9 cellular contexts compared by ENCODE assay signal in genomic region chr6:57262901-57263694, GRCh38. TPM values are rescaled to one million over a fixed set of nuclear protein-coding genes. Genes with fewer than 3 reads are reported as not detected.
DNase-seq lines count a peak whose midpoint lies in the region; ATAC-seq and TF ChIP-seq lines count a peak whose summit lies in the region.
"Had no signal": no experiment of that assay in that cellular context is flagged by ENCODE, and none has a peak within 500 bp of the region (broad histone marks: within the 10 kb centered on the region; RNA-seq: fewer than 3 reads in every experiment).

No MANE protein-coding gene starts in this region.

- H3K27me3 Mint-ChIP-seq in activated CD8-positive, alpha-beta T cell treated with anti-CD3 and anti-CD28 coated beads for 36 hours, result peaks cover 3% of the 10 kb centered on the region
- peaks cover 8% of the 10 kb centered on the region for H3K27me3 Mint-ChIP-seq in activated CD8-positive, alpha-beta T cell treated with anti-CD3 and anti-CD28 coated beads, Interleukin-2, amount 10 ng/mL, durations not matched to agents 7 days and 5 days (ENCODE audit: low read depth)
- no peaks in the 10 kb centered on the region for H3K27me3 Mint-ChIP-seq in chondrocyte (ENCODE audit: low read depth)

- no peak overlapping the region for H2BK15ac ChIP-seq in mesendoderm (replicated peaks; ENCODE audit: low read depth)

- no peak for DNase-seq in activated CD8-positive, alpha-beta T cell treated with anti-CD3 and anti-CD28 coated beads for 36 hours
- no peak for DNase-seq in activated CD8-positive, alpha-beta T cell treated with anti-CD3 and anti-CD28 coated beads, Interleukin-2, amount 10 ng/mL, durations not matched to agents 7 days and 5 days
- DNase-seq in chondrocyte (ENCODE audit: low spot score) (no peak), mesendoderm (no peak), tibial artery (peak; percentile 51 to 78)

- H3K56ac ChIP-seq in mesendoderm (ENCODE audit: low read length), result no peak overlapping the region

- no peak overlapping the region for H3K9ac ChIP-seq in mesendoderm (ENCODE audit: low read length)

- POLR2A ChIA-PET in activated CD8-positive, alpha-beta T cell treated with anti-CD3 and anti-CD28 coated beads for 36 hours (lab: Charles Lee), result no interaction called here
- POLR2A ChIA-PET in activated CD8-positive, alpha-beta T cell treated with anti-CD3 and anti-CD28 coated beads, Interleukin-2, amount 10 ng/mL, durations not matched to agents 7 days and 5 days (lab: Charles Lee), result no interaction called here

- intact Hi-C loops in activated CD8-positive, alpha-beta T cell treated with anti-CD3 and anti-CD28 coated beads for 36 hours (cut with micrococcal nuclease), result no loop called here
- intact Hi-C loops in tibial artery (cut with DNase I; ENCODE audit: low total_unique reads), result loop anchor here (10.0 kb wide), 1 partner anchor 88 kb away; the partner anchor contains the start of gene BAG2

- H3K4me3 ChIP-seq in mesendoderm (ENCODE audit: low read length), result no peak overlapping the region
- no peak overlapping the region for H3K4me3 ChIP-seq in tibial artery

- no peak overlapping the region for H3K4me3 Mint-ChIP-seq in activated CD8-positive, alpha-beta T cell treated with anti-CD3 and anti-CD28 coated beads for 36 hours
- H3K4me3 Mint-ChIP-seq in activated CD8-positive, alpha-beta T cell treated with anti-CD3 and anti-CD28 coated beads, Interleukin-2, amount 10 ng/mL, durations not matched to agents 7 days and 5 days, result no peak overlapping the region
- no peak overlapping the region for H3K4me3 Mint-ChIP-seq in chondrocyte (ENCODE audit: unreplicated experiment)

- no peaks in the 10 kb centered on the region for H3K9me3 Mint-ChIP-seq in activated CD8-positive, alpha-beta T cell treated with anti-CD3 and anti-CD28 coated beads for 36 hours
- H3K9me3 Mint-ChIP-seq in activated CD8-positive, alpha-beta T cell treated with anti-CD3 and anti-CD28 coated beads, Interleukin-2, amount 10 ng/mL, durations not matched to agents 7 days and 5 days (ENCODE audit: insufficient read depth), result no peaks in the 10 kb centered on the region
- H3K9me3 Mint-ChIP-seq in chondrocyte (ENCODE audit: low read depth), result peaks cover 4% of the 10 kb centered on the region

- no peak overlapping the region for H4K8ac ChIP-seq in mesendoderm (ENCODE audit: low read depth, low read length)

- H3K27me3 ChIP-seq in mesendoderm (ENCODE audit: insufficient read depth, low read length, poor library complexity), result no peaks in the 10 kb centered on the region
- no peaks in the 10 kb centered on the region for H3K27me3 ChIP-seq in tibial artery

- no peak overlapping the region for H2BK5ac ChIP-seq in mesendoderm (ENCODE audit: low read length)

- CTCF ChIA-PET in activated CD8-positive, alpha-beta T cell treated with anti-CD3 and anti-CD28 coated beads for 36 hours (lab: Charles Lee), result interaction anchor here (5.0 kb wide), 1 partner anchor 52 kb away, joined by 52 read pairs; the partner anchor contains the start of gene PRIM2
- CTCF ChIA-PET in activated CD8-positive, alpha-beta T cell treated with anti-CD3 and anti-CD28 coated beads, Interleukin-2, amount 10 ng/mL, durations not matched to agents 7 days and 5 days (lab: Charles Lee), result no interaction called here

- H4K5ac ChIP-seq in mesendoderm (ENCODE audit: low read length), result no peak overlapping the region

- no CpG with 5 or more reads among the region's 3 CpGs for WGBS in mesendoderm (ENCODE audit: extremely low coverage, insufficient coverage, low lambda C conversion rate)

- no peak overlapping the region for H3K27ac Mint-ChIP-seq in activated CD8-positive, alpha-beta T cell treated with anti-CD3 and anti-CD28 coated beads for 36 hours
- no peak overlapping the region for H3K27ac Mint-ChIP-seq in activated CD8-positive, alpha-beta T cell treated with anti-CD3 and anti-CD28 coated beads, Interleukin-2, amount 10 ng/mL, durations not matched to agents 7 days and 5 days
- peak overlapping the region; percentile 84 for H3K27ac Mint-ChIP-seq in chondrocyte (ENCODE audit: unreplicated experiment)

- H3K79me1 ChIP-seq in mesendoderm (ENCODE audit: low read length), result no peaks in the 10 kb centered on the region

- peak; percentile 24 for ATAC-seq in activated CD8-positive, alpha-beta T cell treated with anti-CD3 and anti-CD28 coated beads for 36 hours
- ATAC-seq in activated CD8-positive, alpha-beta T cell treated with anti-CD3 and anti-CD28 coated beads, Interleukin-2, amount 10 ng/mL, durations not matched to agents 7 days and 5 days, result no peak
- ATAC-seq in GM21390 (IDR thresholded peaks at IDR 0.05; ENCODE audit: unreplicated experiment), result no peak
- ATAC-seq in GM21529 (IDR thresholded peaks at IDR 0.05; ENCODE audit: unreplicated experiment), result no peak
- ATAC-seq in GM19023 (IDR thresholded peaks at IDR 0.05; ENCODE audit: unreplicated experiment), result no peak
- ATAC-seq: Panc1 had no signal

- no peaks in the 10 kb centered on the region for H3K36me3 ChIP-seq in mesendoderm (ENCODE audit: control insufficient read depth, insufficient read depth, low read length)
- no peaks in the 10 kb centered on the region for H3K36me3 ChIP-seq in tibial artery

- H3K23ac ChIP-seq in mesendoderm (ENCODE audit: low read length), result no peak overlapping the region

- H3K9me3 ChIP-seq in tibial artery, result no peaks in the 10 kb centered on the region

- H3K4me1 Mint-ChIP-seq in activated CD8-positive, alpha-beta T cell treated with anti-CD3 and anti-CD28 coated beads for 36 hours (ENCODE audit: low read depth), result peaks cover 13% of the 10 kb centered on the region
- no peaks in the 10 kb centered on the region for H3K4me1 Mint-ChIP-seq in activated CD8-positive, alpha-beta T cell treated with anti-CD3 and anti-CD28 coated beads, Interleukin-2, amount 10 ng/mL, durations not matched to agents 7 days and 5 days (ENCODE audit: low read depth)
- peaks cover 95% of the 10 kb centered on the region for H3K4me1 Mint-ChIP-seq in chondrocyte (ENCODE audit: low read depth)

- peak overlapping the region; percentile 55 for H3K4ac ChIP-seq in mesendoderm (ENCODE audit: low read depth, low read length)

- no peak overlapping the region for H2AK5ac ChIP-seq in mesendoderm (ENCODE audit: low read length)

- H3K36me3 Mint-ChIP-seq in activated CD8-positive, alpha-beta T cell treated with anti-CD3 and anti-CD28 coated beads for 36 hours (ENCODE audit: low read depth), result no peaks in the 10 kb centered on the region
- H3K36me3 Mint-ChIP-seq in activated CD8-positive, alpha-beta T cell treated with anti-CD3 and anti-CD28 coated beads, Interleukin-2, amount 10 ng/mL, durations not matched to agents 7 days and 5 days (ENCODE audit: low read depth), result no peaks in the 10 kb centered on the region
- no peaks in the 10 kb centered on the region for H3K36me3 Mint-ChIP-seq in chondrocyte (ENCODE audit: low read depth)

- H3K79me2 ChIP-seq in mesendoderm (ENCODE audit: control insufficient read depth, insufficient read depth, low read length), result no peaks in the 10 kb centered on the region

- no peak overlapping the region for H2BK120ac ChIP-seq in mesendoderm (ENCODE audit: low read depth, low read length)

- H3K18ac ChIP-seq in mesendoderm (ENCODE audit: low read length), result no peak overlapping the region

- H3K4me2 ChIP-seq in mesendoderm (ENCODE audit: low read length), result no peak overlapping the region

- H3K4me1 ChIP-seq in mesendoderm (ENCODE audit: control insufficient read depth, low read depth, low read length) (no peaks in the 10 kb centered on the region), tibial artery (peaks cover 0 to 87% (median 31%) of the 10 kb centered on the region in 4 donors)

- H3K27ac ChIP-seq in mesendoderm (ENCODE audit: low read depth, low read length), result no peak overlapping the region
- H3K27ac ChIP-seq in tibial artery, result peak overlapping the region; percentile 75 to 89

- no peak for TF ChIP-seq CTCF in activated CD8-positive, alpha-beta T cell treated with anti-CD3 and anti-CD28 coated beads for 36 hours (IDR thresholded peaks at IDR 0.05)
- TF ChIP-seq CTCF in chondrocyte (IDR thresholded peaks at IDR 0.05) (no peak), tibial artery (IDR thresholded peaks at IDR 0.05) (no peak)

RNA-seq across cellular contexts. Expression of gene RAB23, which starts 41.0 kb away (rescaled TPM):
- total RNA-seq in activated CD8-positive, alpha-beta T cell treated with anti-CD3 and anti-CD28 coated beads for 36 hours, result 1 to 10 TPM; 1.2 to 1.3 TPM
- 1 to 10 TPM; 2.4 to 3.1 TPM for total RNA-seq in activated CD8-positive, alpha-beta T cell treated with anti-CD3 and anti-CD28 coated beads, Interleukin-2, amount 10 ng/mL, durations not matched to agents 7 days and 5 days
- total RNA-seq in chondrocyte, result 69.7 to 79.4 TPM (median 78.4 TPM) in 3 replicates
- 11.0 TPM for polyA plus RNA-seq in mesendoderm (2013, experiment 1 of 2)
- 10.6 TPM for polyA plus RNA-seq in mesendoderm (2013, experiment 2 of 2)

RNA-seq across cellular contexts. Expression of gene PRIM2, which starts 54.3 kb away (rescaled TPM):
- 10 to 100 TPM; 41.8 to 42.0 TPM for total RNA-seq in activated CD8-positive, alpha-beta T cell treated with anti-CD3 and anti-CD28 coated beads for 36 hours
- total RNA-seq in activated CD8-positive, alpha-beta T cell treated with anti-CD3 and anti-CD28 coated beads, Interleukin-2, amount 10 ng/mL, durations not matched to agents 7 days and 5 days, result 10 to 100 TPM; 41.4 to 46.5 TPM
- total RNA-seq in chondrocyte, result 10.8 to 19.1 TPM (median 11.6 TPM) in 3 replicates
- polyA plus RNA-seq in mesendoderm (2013, experiment 1 of 2), result 24.8 TPM
- 24.6 TPM for polyA plus RNA-seq in mesendoderm (2013, experiment 2 of 2)

Comparison
In these comparisons a context has a peak if more than half of its experiments do, and no peak if none do; other contexts are left out.
1. DNase-seq: peak in tibial artery (2 of 2); none in activated CD8-positive, alpha-beta T cell treated with anti-CD3 and anti-CD28 coated beads for 36 hours (single experiment), activated CD8-positive, alpha-beta T cell treated with anti-CD3 and anti-CD28 coated beads, Interleukin-2, amount 10 ng/mL, durations not matched to agents 7 days and 5 days (single experiment), chondrocyte (single experiment) and mesendoderm (single experiment).
2. RNA of gene RAB23, which starts 41.0 kb away (total RNA-seq): 69.7 to 79.4 TPM in chondrocyte; 2.4 to 3.1 TPM in activated CD8-positive, alpha-beta T cell treated with anti-CD3 and anti-CD28 coated beads, Interleukin-2, amount 10 ng/mL, durations not matched to agents 7 days and 5 days and 1.2 to 1.3 TPM in activated CD8-positive, alpha-beta T cell treated with anti-CD3 and anti-CD28 coated beads for 36 hours; every median in the first group is over 10 times any median in the second.